ENCODE assay signal across 1 cellular context in the genomic region with DNA sequence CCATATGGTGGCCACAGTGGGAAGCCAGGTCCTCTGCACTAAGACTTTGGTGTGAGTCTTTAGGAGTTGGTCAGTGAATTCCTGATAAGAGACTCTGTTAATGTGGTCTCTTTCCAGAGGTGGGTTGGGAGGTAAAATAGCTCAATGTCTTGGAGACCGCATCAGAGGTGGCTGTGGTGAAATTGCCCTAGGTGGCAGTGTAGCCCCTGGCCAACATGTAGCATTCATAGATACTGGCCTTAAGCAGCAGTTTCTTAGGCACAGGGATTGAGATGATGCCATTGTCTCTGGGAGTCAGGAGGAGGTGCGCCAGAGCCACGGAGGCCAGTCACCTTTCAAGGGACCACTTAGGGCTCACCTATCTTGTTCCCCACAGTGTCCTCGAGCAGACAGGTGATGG.
TF ChIP-seq lines count a peak whose summit lies in the region.

No MANE protein-coding gene starts in this region.

TF ChIP-seq in WTC11, 78 proteins besides CTCF, POLR2A, EP300 and RAD21 (continued from another document):
- TF ChIP-seq, protein P1, sequence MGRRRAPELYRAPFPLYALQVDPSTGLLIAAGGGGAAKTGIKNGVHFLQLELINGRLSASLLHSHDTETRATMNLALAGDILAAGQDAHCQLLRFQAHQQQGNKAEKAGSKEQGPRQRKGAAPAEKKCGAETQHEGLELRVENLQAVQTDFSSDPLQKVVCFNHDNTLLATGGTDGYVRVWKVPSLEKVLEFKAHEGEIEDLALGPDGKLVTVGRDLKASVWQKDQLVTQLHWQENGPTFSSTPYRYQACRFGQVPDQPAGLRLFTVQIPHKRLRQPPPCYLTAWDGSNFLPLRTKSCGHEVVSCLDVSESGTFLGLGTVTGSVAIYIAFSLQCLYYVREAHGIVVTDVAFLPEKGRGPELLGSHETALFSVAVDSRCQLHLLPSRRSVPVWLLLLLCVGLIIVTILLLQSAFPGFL (CRISPR knock-in tag; IDR thresholded peaks at IDR 0.05; ENCODE audit: borderline replicate concordance), result no peak
- no peak for TF ChIP-seq ETV6 (CRISPR knock-in tag; IDR thresholded peaks at IDR 0.05)
- TF ChIP-seq, protein P2, sequence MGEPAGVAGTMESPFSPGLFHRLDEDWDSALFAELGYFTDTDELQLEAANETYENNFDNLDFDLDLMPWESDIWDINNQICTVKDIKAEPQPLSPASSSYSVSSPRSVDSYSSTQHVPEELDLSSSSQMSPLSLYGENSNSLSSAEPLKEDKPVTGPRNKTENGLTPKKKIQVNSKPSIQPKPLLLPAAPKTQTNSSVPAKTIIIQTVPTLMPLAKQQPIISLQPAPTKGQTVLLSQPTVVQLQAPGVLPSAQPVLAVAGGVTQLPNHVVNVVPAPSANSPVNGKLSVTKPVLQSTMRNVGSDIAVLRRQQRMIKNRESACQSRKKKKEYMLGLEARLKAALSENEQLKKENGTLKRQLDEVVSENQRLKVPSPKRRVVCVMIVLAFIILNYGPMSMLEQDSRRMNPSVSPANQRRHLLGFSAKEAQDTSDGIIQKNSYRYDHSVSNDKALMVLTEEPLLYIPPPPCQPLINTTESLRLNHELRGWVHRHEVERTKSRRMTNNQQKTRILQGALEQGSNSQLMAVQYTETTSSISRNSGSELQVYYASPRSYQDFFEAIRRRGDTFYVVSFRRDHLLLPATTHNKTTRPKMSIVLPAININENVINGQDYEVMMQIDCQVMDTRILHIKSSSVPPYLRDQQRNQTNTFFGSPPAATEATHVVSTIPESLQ (CRISPR knock-in tag; IDR thresholded peaks at IDR 0.05), result no peak
